Comparison of ENCODE assay signal across 1 cellular context in genomic region chr16:29256501-29256981, GRCh38.
A peak's percentile ranks its signal among the peaks of the same experiment; 100 is the strongest.
TF ChIP-seq lines count a peak whose summit lies in the region.

No MANE protein-coding gene starts in this region.

TF ChIP-seq in K562, 482 proteins besides CTCF, POLR2A, EP300 and RAD21 (continued from another document and continues in another):
- TF ChIP-seq, protein P1, sequence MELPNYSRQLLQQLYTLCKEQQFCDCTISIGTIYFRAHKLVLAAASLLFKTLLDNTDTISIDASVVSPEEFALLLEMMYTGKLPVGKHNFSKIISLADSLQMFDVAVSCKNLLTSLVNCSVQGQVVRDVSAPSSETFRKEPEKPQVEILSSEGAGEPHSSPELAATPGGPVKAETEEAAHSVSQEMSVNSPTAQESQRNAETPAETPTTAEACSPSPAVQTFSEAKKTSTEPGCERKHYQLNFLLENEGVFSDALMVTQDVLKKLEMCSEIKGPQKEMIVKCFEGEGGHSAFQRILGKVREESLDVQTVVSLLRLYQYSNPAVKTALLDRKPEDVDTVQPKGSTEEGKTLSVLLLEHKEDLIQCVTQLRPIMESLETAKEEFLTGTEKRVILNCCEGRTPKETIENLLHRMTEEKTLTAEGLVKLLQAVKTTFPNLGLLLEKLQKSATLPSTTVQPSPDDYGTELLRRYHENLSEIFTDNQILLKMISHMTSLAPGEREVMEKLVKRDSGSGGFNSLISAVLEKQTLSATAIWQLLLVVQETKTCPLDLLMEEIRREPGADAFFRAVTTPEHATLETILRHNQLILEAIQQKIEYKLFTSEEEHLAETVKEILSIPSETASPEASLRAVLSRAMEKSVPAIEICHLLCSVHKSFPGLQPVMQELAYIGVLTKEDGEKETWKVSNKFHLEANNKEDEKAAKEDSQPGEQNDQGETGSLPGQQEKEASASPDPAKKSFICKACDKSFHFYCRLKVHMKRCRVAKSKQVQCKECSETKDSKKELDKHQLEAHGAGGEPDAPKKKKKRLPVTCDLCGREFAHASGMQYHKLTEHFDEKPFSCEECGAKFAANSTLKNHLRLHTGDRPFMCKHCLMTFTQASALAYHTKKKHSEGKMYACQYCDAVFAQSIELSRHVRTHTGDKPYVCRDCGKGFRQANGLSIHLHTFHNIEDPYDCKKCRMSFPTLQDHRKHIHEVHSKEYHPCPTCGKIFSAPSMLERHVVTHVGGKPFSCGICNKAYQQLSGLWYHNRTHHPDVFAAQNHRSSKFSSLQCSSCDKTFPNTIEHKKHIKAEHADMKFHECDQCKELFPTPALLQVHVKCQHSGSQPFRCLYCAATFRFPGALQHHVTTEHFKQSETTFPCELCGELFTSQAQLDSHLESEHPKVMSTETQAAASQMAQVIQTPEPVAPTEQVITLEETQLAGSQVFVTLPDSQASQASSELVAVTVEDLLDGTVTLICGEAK (IDR thresholded peaks at IDR 0.05): no peak
- TF ChIP-seq, protein P1 (CRISPR knock-in tag; IDR thresholded peaks at IDR 0.05): no peak
- no peak for TF ChIP-seq NCOA6 (IDR thresholded peaks at IDR 0.05)
- no peak for TF ChIP-seq ELF1 (tag; IDR thresholded peaks at IDR 0.05)
- TF ChIP-seq EWSR1 (IDR thresholded peaks at IDR 0.05; ENCODE audit: borderline replicate concordance, low read depth, partially characterized antibody): no peak
- no peak for TF ChIP-seq IRF9 (tag; IDR thresholded peaks at IDR 0.05)
- TF ChIP-seq, protein P2, sequence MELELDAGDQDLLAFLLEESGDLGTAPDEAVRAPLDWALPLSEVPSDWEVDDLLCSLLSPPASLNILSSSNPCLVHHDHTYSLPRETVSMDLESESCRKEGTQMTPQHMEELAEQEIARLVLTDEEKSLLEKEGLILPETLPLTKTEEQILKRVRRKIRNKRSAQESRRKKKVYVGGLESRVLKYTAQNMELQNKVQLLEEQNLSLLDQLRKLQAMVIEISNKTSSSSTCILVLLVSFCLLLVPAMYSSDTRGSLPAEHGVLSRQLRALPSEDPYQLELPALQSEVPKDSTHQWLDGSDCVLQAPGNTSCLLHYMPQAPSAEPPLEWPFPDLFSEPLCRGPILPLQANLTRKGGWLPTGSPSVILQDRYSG (tag; conservative IDR thresholded peaks at IDR 0.05; ENCODE audit: low read depth): no peak
- TF ChIP-seq, protein P3, sequence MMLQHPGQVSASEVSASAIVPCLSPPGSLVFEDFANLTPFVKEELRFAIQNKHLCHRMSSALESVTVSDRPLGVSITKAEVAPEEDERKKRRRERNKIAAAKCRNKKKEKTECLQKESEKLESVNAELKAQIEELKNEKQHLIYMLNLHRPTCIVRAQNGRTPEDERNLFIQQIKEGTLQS (IDR thresholded peaks at IDR 0.05): 0 out of 2 replicates have a peak, but pooled peaks have one; percentile 13
- TF ChIP-seq, protein P3 (CRISPR knock-in tag; conservative IDR thresholded peaks at IDR 0.05): no peak
- TF ChIP-seq CHD1 (IDR thresholded peaks at IDR 0.05; ENCODE audit: low read length): no peak
- TF ChIP-seq LEF1 (IDR thresholded peaks at IDR 0.05): peak; percentile 70
- TF ChIP-seq FOXP1 (CRISPR knock-in tag; IDR thresholded peaks at IDR 0.05): no peak
- TF ChIP-seq ZSCAN32 (CRISPR knock-in tag; IDR thresholded peaks at IDR 0.05): no peak
- no peak for TF ChIP-seq MIER1 (IDR thresholded peaks at IDR 0.05; ENCODE audit: low read depth)
- peak; percentile 32; the same call in 1 of the 2 replicates for TF ChIP-seq BHLHE40 (IDR thresholded peaks at IDR 0.05; ENCODE audit: low read length)
- TF ChIP-seq ZNF174 (CRISPR knock-in tag; IDR thresholded peaks at IDR 0.05): no peak
- peak; percentile 76 for TF ChIP-seq USF1 (CRISPR knock-in tag; IDR thresholded peaks at IDR 0.05)
- peak; percentile 89 for TF ChIP-seq PHF20 (IDR thresholded peaks at IDR 0.05; ENCODE audit: partially characterized antibody)
- no peak for TF ChIP-seq SLC30A9 (CRISPR knock-in tag; IDR thresholded peaks at IDR 0.05)
- no peak for TF ChIP-seq TEAD4 (IDR thresholded peaks at IDR 0.05; ENCODE audit: low read length)
- no peak for TF ChIP-seq TEAD4 (CRISPR knock-in tag; IDR thresholded peaks at IDR 0.05; ENCODE audit: borderline replicate concordance)
- TF ChIP-seq SAP30 (IDR thresholded peaks at IDR 0.05; ENCODE audit: borderline replicate concordance, insufficient read depth, low read depth, low read length, poor library complexity, severe bottlenecking): no peak
- TF ChIP-seq, protein P4, sequence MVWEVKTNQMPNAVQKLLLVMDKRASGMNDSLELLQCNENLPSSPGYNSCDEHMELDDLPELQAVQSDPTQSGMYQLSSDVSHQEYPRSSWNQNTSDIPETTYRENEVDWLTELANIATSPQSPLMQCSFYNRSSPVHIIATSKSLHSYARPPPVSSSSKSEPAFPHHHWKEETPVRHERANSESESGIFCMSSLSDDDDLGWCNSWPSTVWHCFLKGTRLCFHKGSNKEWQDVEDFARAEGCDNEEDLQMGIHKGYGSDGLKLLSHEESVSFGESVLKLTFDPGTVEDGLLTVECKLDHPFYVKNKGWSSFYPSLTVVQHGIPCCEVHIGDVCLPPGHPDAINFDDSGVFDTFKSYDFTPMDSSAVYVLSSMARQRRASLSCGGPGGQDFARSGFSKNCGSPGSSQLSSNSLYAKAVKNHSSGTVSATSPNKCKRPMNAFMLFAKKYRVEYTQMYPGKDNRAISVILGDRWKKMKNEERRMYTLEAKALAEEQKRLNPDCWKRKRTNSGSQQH (CRISPR knock-in tag; IDR thresholded peaks at IDR 0.05): no peak
- TF ChIP-seq, protein P5, sequence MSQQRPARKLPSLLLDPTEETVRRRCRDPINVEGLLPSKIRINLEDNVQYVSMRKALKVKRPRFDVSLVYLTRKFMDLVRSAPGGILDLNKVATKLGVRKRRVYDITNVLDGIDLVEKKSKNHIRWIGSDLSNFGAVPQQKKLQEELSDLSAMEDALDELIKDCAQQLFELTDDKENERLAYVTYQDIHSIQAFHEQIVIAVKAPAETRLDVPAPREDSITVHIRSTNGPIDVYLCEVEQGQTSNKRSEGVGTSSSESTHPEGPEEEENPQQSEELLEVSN (IDR thresholded peaks at IDR 0.05; ENCODE audit: borderline replicate concordance in 1 of 2, extremely low read depth in 1 of 2, insufficient read depth in 1 of 2, insufficient read length in 1 of 2, low read depth in 1 of 2, low read length in 1 of 2, poor library complexity in 1 of 2, severe bottlenecking in 1 of 2): peak in 1 of 2 experiments; percentile 56
- no peak for TF ChIP-seq ZNF408 (CRISPR knock-in tag; IDR thresholded peaks at IDR 0.05; ENCODE audit: low read depth)
- no peak for TF ChIP-seq ZBTB1 (CRISPR knock-in tag; IDR thresholded peaks at IDR 0.05; ENCODE audit: borderline replicate concordance, low read depth)
- no peak for TF ChIP-seq ZNF354B (CRISPR knock-in tag; IDR thresholded peaks at IDR 0.05)
- no peak for TF ChIP-seq CREB1 (IDR thresholded peaks at IDR 0.05)
- peak; percentile 29; the same call in 1 of the 2 replicates for TF ChIP-seq CREB1 (CRISPR knock-in tag; IDR thresholded peaks at IDR 0.05)
- no peak for TF ChIP-seq RAD51 (IDR thresholded peaks at IDR 0.05; ENCODE audit: borderline replicate concordance, low read depth)
- no peak for TF ChIP-seq SOX6 (IDR thresholded peaks at IDR 0.05)
- no peak for TF ChIP-seq TFAM (CRISPR knock-in tag; conservative IDR thresholded peaks at IDR 0.05)
- TF ChIP-seq, protein P6, sequence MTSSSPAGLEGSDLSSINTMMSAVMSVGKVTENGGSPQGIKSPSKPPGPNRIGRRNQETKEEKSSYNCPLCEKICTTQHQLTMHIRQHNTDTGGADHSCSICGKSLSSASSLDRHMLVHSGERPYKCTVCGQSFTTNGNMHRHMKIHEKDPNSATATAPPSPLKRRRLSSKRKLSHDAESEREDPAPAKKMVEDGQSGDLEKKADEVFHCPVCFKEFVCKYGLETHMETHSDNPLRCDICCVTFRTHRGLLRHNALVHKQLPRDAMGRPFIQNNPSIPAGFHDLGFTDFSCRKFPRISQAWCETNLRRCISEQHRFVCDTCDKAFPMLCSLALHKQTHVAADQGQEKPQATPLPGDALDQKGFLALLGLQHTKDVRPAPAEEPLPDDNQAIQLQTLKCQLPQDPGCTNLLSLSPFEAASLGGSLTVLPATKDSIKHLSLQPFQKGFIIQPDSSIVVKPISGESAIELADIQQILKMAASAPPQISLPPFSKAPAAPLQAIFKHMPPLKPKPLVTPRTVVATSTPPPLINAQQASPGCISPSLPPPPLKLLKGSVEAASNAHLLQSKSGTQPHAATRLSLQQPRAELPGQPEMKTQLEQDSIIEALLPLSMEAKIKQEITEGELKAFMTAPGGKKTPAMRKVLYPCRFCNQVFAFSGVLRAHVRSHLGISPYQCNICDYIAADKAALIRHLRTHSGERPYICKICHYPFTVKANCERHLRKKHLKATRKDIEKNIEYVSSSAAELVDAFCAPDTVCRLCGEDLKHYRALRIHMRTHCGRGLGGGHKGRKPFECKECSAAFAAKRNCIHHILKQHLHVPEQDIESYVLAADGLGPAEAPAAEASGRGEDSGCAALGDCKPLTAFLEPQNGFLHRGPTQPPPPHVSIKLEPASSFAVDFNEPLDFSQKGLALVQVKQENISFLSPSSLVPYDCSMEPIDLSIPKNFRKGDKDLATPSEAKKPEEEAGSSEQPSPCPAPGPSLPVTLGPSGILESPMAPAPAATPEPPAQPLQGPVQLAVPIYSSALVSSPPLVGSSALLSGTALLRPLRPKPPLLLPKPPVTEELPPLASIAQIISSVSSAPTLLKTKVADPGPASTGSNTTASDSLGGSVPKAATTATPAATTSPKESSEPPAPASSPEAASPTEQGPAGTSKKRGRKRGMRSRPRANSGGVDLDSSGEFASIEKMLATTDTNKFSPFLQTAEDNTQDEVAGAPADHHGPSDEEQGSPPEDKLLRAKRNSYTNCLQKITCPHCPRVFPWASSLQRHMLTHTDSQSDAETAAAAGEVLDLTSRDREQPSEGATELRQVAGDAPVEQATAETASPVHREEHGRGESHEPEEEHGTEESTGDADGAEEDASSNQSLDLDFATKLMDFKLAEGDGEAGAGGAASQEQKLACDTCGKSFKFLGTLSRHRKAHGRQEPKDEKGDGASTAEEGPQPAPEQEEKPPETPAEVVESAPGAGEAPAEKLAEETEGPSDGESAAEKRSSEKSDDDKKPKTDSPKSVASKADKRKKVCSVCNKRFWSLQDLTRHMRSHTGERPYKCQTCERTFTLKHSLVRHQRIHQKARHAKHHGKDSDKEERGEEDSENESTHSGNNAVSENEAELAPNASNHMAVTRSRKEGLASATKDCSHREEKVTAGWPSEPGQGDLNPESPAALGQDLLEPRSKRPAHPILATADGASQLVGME (CRISPR knock-in tag; IDR thresholded peaks at IDR 0.05): no peak
- TF ChIP-seq KAT2B (IDR thresholded peaks at IDR 0.05; ENCODE audit: low read depth, low read length): no peak
- TF ChIP-seq ZNF12 (CRISPR knock-in tag; IDR thresholded peaks at IDR 0.05): no peak
- no peak for TF ChIP-seq RFX5 (IDR thresholded peaks at IDR 0.05; ENCODE audit: low read depth, low read length)
- TF ChIP-seq CC2D1A (IDR thresholded peaks at IDR 0.05): no peak
- TF ChIP-seq DPF2 (IDR thresholded peaks at IDR 0.05): no peak
- no peak for TF ChIP-seq MEIS2 (IDR thresholded peaks at IDR 0.05; ENCODE audit: partially characterized antibody)
- no peak for TF ChIP-seq CHD4 (IDR thresholded peaks at IDR 0.05; ENCODE audit: insufficient read depth, insufficient replicate concordance, low read depth, low read length, poor library complexity, severe bottlenecking)
- TF ChIP-seq ELF4 (CRISPR knock-in tag; IDR thresholded peaks at IDR 0.05): no peak
- TF ChIP-seq SIN3B (IDR thresholded peaks at IDR 0.05; ENCODE audit: low read depth): no peak
- TF ChIP-seq RUNX1 (IDR thresholded peaks at IDR 0.05; ENCODE audit: low read depth): no peak
- TF ChIP-seq FOXA1 (IDR thresholded peaks at IDR 0.05; ENCODE audit: borderline replicate concordance): no peak
- no peak for TF ChIP-seq DIDO1 (tag; IDR thresholded peaks at IDR 0.05; ENCODE audit: low read depth)
- TF ChIP-seq SMARCC2 (IDR thresholded peaks at IDR 0.05; ENCODE audit: low read depth): no peak
- no peak for TF ChIP-seq ESRRB (CRISPR knock-in tag; IDR thresholded peaks at IDR 0.05; ENCODE audit: borderline replicate concordance)
- TF ChIP-seq TAF7 (tag; IDR thresholded peaks at IDR 0.05): no peak
- TF ChIP-seq HLTF (IDR thresholded peaks at IDR 0.05): no peak
- no peak for TF ChIP-seq ZNF444 (CRISPR knock-in tag; IDR thresholded peaks at IDR 0.05)
